In genomic region chr5:135900276-135900675, GRCh38 we compare ENCODE assay signal across 28 cellular contexts. TPM values are rescaled to one million over a fixed set of nuclear protein-coding genes. Genes with fewer than 3 reads are reported as not detected.
"Had no signal": no experiment of that assay in that cellular context is flagged by ENCODE, and none has a peak within 500 bp of the region (broad histone marks: within the 10 kb centered on the region; RNA-seq: fewer than 3 reads in every experiment).

No MANE protein-coding gene starts in this region.

- H3K4me1 ChIP-seq: stomach, suprapubic skin, testis, thyroid gland, tibial artery, tibial nerve, transverse colon, upper lobe of left lung, upper lobe of right lung, uterus, vagina had no signal

- H3K4me3 ChIP-seq: stomach, suprapubic skin, testis, thoracic aorta, thyroid gland, tibial artery, tibial nerve, transverse colon, upper lobe of left lung, upper lobe of right lung, uterus, vagina had no signal

- H3K36me3 ChIP-seq: stomach, suprapubic skin, thoracic aorta, thyroid gland, tibial artery, tibial nerve, transverse colon, upper lobe of left lung, upper lobe of right lung, uterus, vagina had no signal

- DNase-seq: stimulated activated CD4-positive, alpha-beta T cell treated with anti-CD3 and anti-CD28 coated beads, Interleukin-2, amount 100 ng/mL, for 48 hours; stimulated activated CD4-positive, alpha-beta T cell treated with anti-CD3 and anti-CD28 coated beads, Interleukin-4, amount 100 ng/mL, for 1 hour; stimulated activated CD4-positive, alpha-beta T cell treated with anti-CD3 and anti-CD28 coated beads, Interleukin-4, amount 100 ng/mL, for 24 hours; stimulated activated CD4-positive, alpha-beta T cell treated with anti-CD3 and anti-CD28 coated beads, Interleukin-4, amount 100 ng/mL, for 4 hours; stimulated activated CD8-positive, alpha-beta memory T cell treated with anti-CD3 and anti-CD28 coated beads, Interleukin-4, amount 100 ng/mL, for 48 hours; stimulated activated naive B cell treated with anti-CD40 and anti-IgM and Interleukin-4, amounts not matched to agents 10 μg/mL and 1 μg/mL and 100 μg/mL, for 72 hours; stimulated activated naive CD4-positive, alpha-beta T cell; stimulated activated naive CD4-positive, alpha-beta T cell treated with Interleukin-2 at 50 U/mL for 16 hours; stimulated activated naive CD8-positive, alpha-beta T cell treated with anti-CD3 and anti-CD28 coated beads, Interleukin-15, amount 100 ng/mL, for 72 hours; stimulated activated naive CD8-positive, alpha-beta T cell treated with anti-CD3 and anti-CD28 coated beads, Interleukin-15, Interleukin-2, amounts not matched to agents 100 U/mL and 50 U/mL, for 24 hours; stomach; substantia nigra; testis; thyroid gland; tibial artery; transverse colon; trophoblast cell; upper lobe of left lung; upper lobe of right lung; uterus had no signal

- H3K27ac ChIP-seq: stomach, suprapubic skin, testis, thoracic aorta, thyroid gland, tibial artery, tibial nerve, transverse colon, upper lobe of left lung, upper lobe of right lung, uterus, vagina had no signal

- H3K9me3 ChIP-seq: stomach, suprapubic skin, testis, thoracic aorta, thyroid gland, tibial artery, tibial nerve, transverse colon, upper lobe of left lung, upper lobe of right lung, uterus, vagina had no signal

- H3K27me3 ChIP-seq: testis, vagina had no signal

RNA-seq across cellular contexts. Expression of gene IL9, which starts 4.6 kb away (rescaled TPM):
- total RNA-seq: stomach, subcutaneous adipose tissue, suprapubic skin, temporal lobe, testis, thoracic aorta, thyroid gland, tibial nerve, transverse colon, upper lobe of left lung, upper lobe of right lung, ureter, urinary bladder, uterus, vagina had no signal

RNA-seq across cellular contexts. Expression of gene LECT2, which starts 54.5 kb away (rescaled TPM):
- total RNA-seq: stomach, subcutaneous adipose tissue, suprapubic skin, temporal lobe, thoracic aorta, thyroid gland, tibial nerve, transverse colon, upper lobe of left lung, upper lobe of right lung, ureter, urinary bladder, uterus, vagina had no signal
